In genomic region chr4:39936565-39937418, GRCh38 we compare ENCODE assay signal across 13 cellular contexts. TPM values are rescaled to one million over a fixed set of nuclear protein-coding genes. Genes with fewer than 3 reads are reported as not detected.
DNase-seq lines count a peak whose midpoint lies in the region; ATAC-seq and TF ChIP-seq lines count a peak whose summit lies in the region.
"Had no signal": no experiment of that assay in that cellular context is flagged by ENCODE, and none has a peak within 500 bp of the region (broad histone marks: within the 10 kb centered on the region; RNA-seq: fewer than 3 reads in every experiment).

No MANE protein-coding gene starts in this region.

- no CpG with 5 or more reads among the region's 6 CpGs for WGBS in iPS DF 6.9 (ENCODE audit: insufficient coverage, insufficient read length)

- CTCF ChIA-PET in activated naive CD4-positive, alpha-beta T cell treated with anti-CD3 and anti-CD28 coated beads for 36 hours (lab: Charles Lee) = interaction anchor here (1.1 kb wide), 1 partner anchor 39 kb away, joined by 3 read pairs; no protein-coding TSS in a partner anchor
- CTCF ChIA-PET in activated CD8-positive, alpha-beta T cell treated with anti-CD3 and anti-CD28 coated beads for 36 hours (lab: Charles Lee) = interaction anchor here (1.2 kb wide), 1 partner anchor 467 kb away, joined by 3 read pairs; no protein-coding TSS in a partner anchor

- peaks cover 62% of the 10 kb centered on the region for H3K4me1 Mint-ChIP-seq in activated naive CD4-positive, alpha-beta T cell treated with anti-CD3 and anti-CD28 coated beads for 36 hours (ENCODE audit: low read depth)
- H3K4me1 Mint-ChIP-seq in activated CD8-positive, alpha-beta T cell treated with anti-CD3 and anti-CD28 coated beads for 36 hours (ENCODE audit: low read depth) = peaks cover 72% of the 10 kb centered on the region
- peaks cover 69% of the 10 kb centered on the region for H3K4me1 Mint-ChIP-seq in stimulated activated memory B cell treated with anti-CD40 and anti-IgM and Interleukin-4, amounts not matched to agents 10 μg/mL and 1 μg/mL and 100 μg/mL, for 72 hours

- intact Hi-C loops in activated naive CD4-positive, alpha-beta T cell treated with anti-CD3 and anti-CD28 coated beads for 36 hours (cut with micrococcal nuclease) = no loop called here
- intact Hi-C loops in activated CD8-positive, alpha-beta T cell treated with anti-CD3 and anti-CD28 coated beads for 36 hours (cut with micrococcal nuclease) = no loop called here
- intact Hi-C loops in posterior vena cava (cut with DNase I) = no loop called here

- DNase-seq in activated naive CD4-positive, alpha-beta T cell treated with anti-CD3 and anti-CD28 coated beads for 36 hours = no peak
- DNase-seq in activated naive CD4-positive, alpha-beta T cell (lab: John Stamatoyannopoulos, UW) = no peak
- DNase-seq in activated CD8-positive, alpha-beta T cell treated with anti-CD3 and anti-CD28 coated beads for 36 hours = no peak
- DNase-seq in iPS DF 6.9 (ENCODE audit: low read depth, low spot score) (peak; percentile 11), NCI-H748 treated with DMSO at 0.1 percent for 48 hours (lab: John Stamatoyannopoulos, UW) (no peak), RKO (ENCODE audit: low spot score) (no peak), posterior vena cava (ENCODE audit: low spot score) (no peak)
- DNase-seq: effector CD8-positive, alpha-beta T cell; NCI-H510A; ovary; stimulated activated CD4-positive, alpha-beta T cell treated with anti-CD3 and anti-CD28 coated beads, Interleukin-12 subunit alpha, Interleukin-12 subunit beta, amount 100 ng/mL, for 4 hours; uterus had no signal

- H3K27ac Mint-ChIP-seq in activated naive CD4-positive, alpha-beta T cell treated with anti-CD3 and anti-CD28 coated beads for 36 hours = peak overlapping the region; percentile 32
- H3K27ac Mint-ChIP-seq in activated CD8-positive, alpha-beta T cell treated with anti-CD3 and anti-CD28 coated beads for 36 hours = peak overlapping the region; percentile 64
- H3K27ac Mint-ChIP-seq in stimulated activated memory B cell treated with anti-CD40 and anti-IgM and Interleukin-4, amounts not matched to agents 10 μg/mL and 1 μg/mL and 100 μg/mL, for 72 hours = peak overlapping the region; percentile 48

- no peaks in the 10 kb centered on the region for H3K27me3 ChIP-seq in iPS DF 6.9 (ENCODE audit: control insufficient read depth, insufficient read depth, low read length)
- H3K27me3 ChIP-seq: ovary, uterus had no signal

- H3K4me1 ChIP-seq in iPS DF 6.9 (ENCODE audit: control insufficient read depth, insufficient read depth, low read length) = peaks cover 2% of the 10 kb centered on the region; the same call in 1 of the 2 replicates

- H3K27me3 Mint-ChIP-seq in activated naive CD4-positive, alpha-beta T cell treated with anti-CD3 and anti-CD28 coated beads for 36 hours (ENCODE audit: low read depth) = no peaks in the 10 kb centered on the region
- H3K27me3 Mint-ChIP-seq in activated CD8-positive, alpha-beta T cell treated with anti-CD3 and anti-CD28 coated beads for 36 hours = no peaks in the 10 kb centered on the region
- H3K27me3 Mint-ChIP-seq in stimulated activated memory B cell treated with anti-CD40 and anti-IgM and Interleukin-4, amounts not matched to agents 10 μg/mL and 1 μg/mL and 100 μg/mL, for 72 hours = no peaks in the 10 kb centered on the region

- ATAC-seq in activated CD8-positive, alpha-beta T cell treated with anti-CD3 and anti-CD28 coated beads for 36 hours = no peak
- ATAC-seq in stimulated activated memory B cell treated with anti-CD40 and anti-IgM and Interleukin-4, amounts not matched to agents 10 μg/mL and 1 μg/mL and 100 μg/mL, for 72 hours = no peak

- no peak overlapping the region for H3K4me3 ChIP-seq in iPS DF 6.9 (ENCODE audit: low read length)
- H3K4me3 ChIP-seq: ovary, uterus had no signal

- no peaks in the 10 kb centered on the region for H3K36me3 ChIP-seq in iPS DF 6.9 (ENCODE audit: control insufficient read depth, insufficient read depth, low read length)
- H3K36me3 ChIP-seq: ovary, uterus had no signal

- POLR2A ChIA-PET in activated CD8-positive, alpha-beta T cell treated with anti-CD3 and anti-CD28 coated beads for 36 hours (lab: Charles Lee) = interaction anchor here (0.6 to 1.8 kb wide), 3 partner anchors 12 to 261 kb away, joined by 3 to 5 read pairs (median 3); no protein-coding TSS in a partner anchor

- H3K36me3 Mint-ChIP-seq in activated naive CD4-positive, alpha-beta T cell treated with anti-CD3 and anti-CD28 coated beads for 36 hours (ENCODE audit: low read depth) = peaks cover 18% of the 10 kb centered on the region
- H3K36me3 Mint-ChIP-seq in activated CD8-positive, alpha-beta T cell treated with anti-CD3 and anti-CD28 coated beads for 36 hours (ENCODE audit: low read depth) = peaks cover 30% of the 10 kb centered on the region
- peaks cover 24% of the 10 kb centered on the region for H3K36me3 Mint-ChIP-seq in stimulated activated memory B cell treated with anti-CD40 and anti-IgM and Interleukin-4, amounts not matched to agents 10 μg/mL and 1 μg/mL and 100 μg/mL, for 72 hours

- H3K9me3 ChIP-seq in iPS DF 6.9 (ENCODE audit: control insufficient read depth, insufficient read depth, low read length) = no peaks in the 10 kb centered on the region
- H3K9me3 ChIP-seq: ovary, uterus had no signal

- H3K27ac ChIP-seq in iPS DF 6.9 (ENCODE audit: low read length) = no peak overlapping the region
- H3K27ac ChIP-seq: ovary, uterus had no signal

- no peaks in the 10 kb centered on the region for H3K9me3 Mint-ChIP-seq in activated naive CD4-positive, alpha-beta T cell treated with anti-CD3 and anti-CD28 coated beads for 36 hours
- peaks cover 2% of the 10 kb centered on the region for H3K9me3 Mint-ChIP-seq in activated CD8-positive, alpha-beta T cell treated with anti-CD3 and anti-CD28 coated beads for 36 hours
- no peaks in the 10 kb centered on the region for H3K9me3 Mint-ChIP-seq in stimulated activated memory B cell treated with anti-CD40 and anti-IgM and Interleukin-4, amounts not matched to agents 10 μg/mL and 1 μg/mL and 100 μg/mL, for 72 hours

- no peak for TF ChIP-seq CTCF in activated CD8-positive, alpha-beta T cell treated with anti-CD3 and anti-CD28 coated beads for 36 hours (IDR thresholded peaks at IDR 0.05)

- H3K4me3 Mint-ChIP-seq in activated naive CD4-positive, alpha-beta T cell treated with anti-CD3 and anti-CD28 coated beads for 36 hours = no peak overlapping the region
- H3K4me3 Mint-ChIP-seq in activated CD8-positive, alpha-beta T cell treated with anti-CD3 and anti-CD28 coated beads for 36 hours = no peak overlapping the region
- no peak overlapping the region for H3K4me3 Mint-ChIP-seq in stimulated activated memory B cell treated with anti-CD40 and anti-IgM and Interleukin-4, amounts not matched to agents 10 μg/mL and 1 μg/mL and 100 μg/mL, for 72 hours

RNA-seq across cellular contexts. Expression of gene PDS5A, which starts 40.9 kb away (rescaled TPM):
- total RNA-seq in activated naive CD4-positive, alpha-beta T cell treated with anti-CD3 and anti-CD28 coated beads for 36 hours = 10 to 100 TPM; 86.8 to 89.1 TPM
- 100 to 1,000 TPM; 105 to 106 TPM for total RNA-seq in activated CD8-positive, alpha-beta T cell treated with anti-CD3 and anti-CD28 coated beads for 36 hours
- 10 to 100 TPM; 52.3 to 56.6 TPM for total RNA-seq in posterior vena cava
